ENCODE assay signal across 7 cellular contexts in the genomic region with DNA sequence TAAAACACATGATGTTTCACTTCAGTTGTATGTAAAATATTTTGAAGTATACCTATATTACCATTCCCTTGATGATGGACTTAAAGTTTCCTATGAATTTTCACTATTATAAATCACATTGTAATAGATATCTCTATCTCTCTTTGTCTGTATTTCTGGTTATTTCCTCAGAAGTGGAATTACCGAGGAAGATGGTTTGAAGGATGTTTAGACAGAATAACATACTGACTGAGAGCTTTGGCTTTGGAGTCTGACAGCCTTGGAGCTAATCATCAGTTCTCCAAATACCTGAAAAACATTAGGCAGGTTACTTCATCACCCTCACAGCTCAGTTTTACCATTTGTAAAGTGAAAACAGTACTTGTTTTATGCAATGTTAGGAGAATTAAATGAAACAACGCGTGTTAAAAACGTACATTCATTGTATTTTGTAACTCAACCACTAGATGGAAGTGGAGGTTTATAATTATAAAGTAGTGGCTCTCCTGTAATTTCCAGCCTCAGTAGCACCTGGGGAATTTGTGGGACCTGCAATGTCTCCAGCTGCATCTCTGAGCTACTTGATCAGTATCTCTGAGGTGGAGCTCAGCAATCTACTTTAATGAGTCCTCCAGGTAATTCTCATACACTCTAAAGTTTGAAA. TPM values are rescaled to one million over a fixed set of nuclear protein-coding genes. Genes with fewer than 3 reads are reported as not detected.
DNase-seq lines count a peak whose midpoint lies in the region; ATAC-seq, FAIRE-seq and TF ChIP-seq lines count a peak whose summit lies in the region.

No MANE protein-coding gene starts in this region.

- H3K27me3 ChIP-seq in DND-41 (ENCODE audit: insufficient read depth, low read length, poor library complexity) (no peaks in the 10 kb centered on the region), tibial artery (peaks cover 0 to 3% of the 10 kb centered on the region in 2 donors)

- H3K79me2 ChIP-seq in DND-41 (ENCODE audit: insufficient read depth, low read length): no peaks in the 10 kb centered on the region

- ATAC-seq in DND-41 (ENCODE audit: insufficient read depth, low read depth): peak; percentile 92
- ATAC-seq in GM21723 (IDR thresholded peaks at IDR 0.05; ENCODE audit: unreplicated experiment): peak; percentile 52

- peak overlapping the region; percentile 34 for H3K9ac ChIP-seq in DND-41 (ENCODE audit: low read depth, low read length)
- no peak overlapping the region for H3K9ac ChIP-seq in kidney (ENCODE audit: low read length in 2 of 2)

- intact Hi-C loops in kidney (cut with DNase I) (loop anchor here (10.0 kb wide), 1 partner anchor 363 kb away; no protein-coding TSS in a partner anchor), tibial artery (cut with DNase I; ENCODE audit: low total_unique reads) (no loop called here)

- H3K27ac ChIP-seq in DND-41 (ENCODE audit: low read length): peak overlapping the region; percentile 76
- H3K27ac ChIP-seq in kidney (ENCODE audit: low read depth in 2 of 2, low read length in 2 of 2): no peak overlapping the region
- no peak overlapping the region for H3K27ac ChIP-seq in tibial artery

- H3K4me2 ChIP-seq in DND-41 (ENCODE audit: insufficient read depth, low read length): peak overlapping the region; percentile 53

- H2AFZ ChIP-seq in DND-41 (ENCODE audit: low read depth, low read length): peak overlapping the region; percentile 86

- H3K4me1 ChIP-seq in DND-41 (ENCODE audit: insufficient read depth, low read length): peaks cover 37% of the 10 kb centered on the region
- H3K4me1 ChIP-seq in kidney (ENCODE audit: control insufficient read depth in 1 of 2, insufficient read depth in 1 of 2, low read depth in 1 of 2, low read length in 2 of 2): no peaks in the 10 kb centered on the region
- H3K4me1 ChIP-seq in tibial artery: no peaks in the 10 kb centered on the region

- FAIRE-seq in kidney (lab: Jason Lieb, UNC): peak; percentile 59

- no peaks in the 10 kb centered on the region for H4K20me1 ChIP-seq in DND-41 (ENCODE audit: insufficient read depth, low read length)

- in situ Hi-C loops in astrocyte of the spinal cord (cut with HindIII; ENCODE audit: low sequenced_read_pairs): no loop called here

- H3K9me3 ChIP-seq in DND-41 (ENCODE audit: insufficient read depth, low read length, severe bottlenecking): no peaks in the 10 kb centered on the region
- no peaks in the 10 kb centered on the region for H3K9me3 ChIP-seq in kidney (ENCODE audit: control insufficient read depth in 1 of 2, low read length in 2 of 2)
- no peaks in the 10 kb centered on the region for H3K9me3 ChIP-seq in tibial artery

- DNase-seq in DND-41: peak; percentile 70
- peak; percentile 51 for DNase-seq in NCI-H2107 treated with DMSO at 0.1 percent for 48 hours (lab: John Stamatoyannopoulos, UW; ENCODE audit: unreplicated experiment)
- peak; percentile 52 for DNase-seq in astrocyte of the spinal cord (ENCODE audit: low read depth, low spot score)
- DNase-seq in kidney: no peak
- DNase-seq in tibial artery: no peak
- DNase-seq in activated effector memory CD4-positive, alpha-beta T cell treated with Interleukin-2 at 50 U/mL for 16 hours: no peak

- H3K4me3 ChIP-seq in DND-41 (ENCODE audit: low read depth in 1 of 2, low read length in 2 of 2) (no peak overlapping the region), astrocyte of the spinal cord (ENCODE audit: low read depth, low read length) (no peak overlapping the region), kidney (ENCODE audit: low read length in 2 of 2) (no peak overlapping the region), tibial artery (no peak overlapping the region)

- peak; percentile 84 for TF ChIP-seq CTCF in DND-41 (IDR thresholded peaks at IDR 0.05; ENCODE audit: borderline replicate concordance, extremely low read depth, low read length, poor library complexity, severe bottlenecking)
- peak; percentile 41 for TF ChIP-seq CTCF in astrocyte of the spinal cord (IDR thresholded peaks at IDR 0.05; ENCODE audit: low read depth, low read length)
- TF ChIP-seq CTCF in kidney (IDR thresholded peaks at IDR 0.05; ENCODE audit: borderline replicate concordance, extremely low read depth, insufficient read depth): peak; percentile 52
- TF ChIP-seq CTCF in tibial artery (IDR thresholded peaks at IDR 0.05): peak; percentile 47 to 63

- H3K36me3 ChIP-seq in DND-41 (ENCODE audit: insufficient read depth, low read length) (no peaks in the 10 kb centered on the region), kidney (ENCODE audit: control insufficient read depth in 1 of 2, insufficient read depth in 2 of 2, low read length in 2 of 2) (no peaks in the 10 kb centered on the region), tibial artery (no peaks in the 10 kb centered on the region)

RNA-seq across cellular contexts. Expression of gene JCHAIN, which starts 14.3 kb away (rescaled TPM):
- total RNA-seq in kidney: 355 TPM
- polyA plus RNA-seq in kidney (ENCODE audit: insufficient read depth, low read depth, low replicate concordance): 5.1 TPM

RNA-seq across cellular contexts. Expression of gene ENAM, which starts 23.4 kb away (rescaled TPM):
- total RNA-seq in kidney: 6.7 TPM
- polyA plus RNA-seq in kidney (ENCODE audit: insufficient read depth, low read depth, low replicate concordance): 3.9 TPM

RNA-seq across cellular contexts. Expression of gene UTP3, which starts 36.3 kb away (rescaled TPM):
- total RNA-seq in kidney: 28.6 TPM
- 25.8 TPM for polyA plus RNA-seq in kidney (ENCODE audit: insufficient read depth, low read depth, low replicate concordance)

RNA-seq across cellular contexts. Expression of gene AMBN, which starts 59.9 kb away (rescaled TPM):
- total RNA-seq in kidney: not detected
- not detected for polyA plus RNA-seq in kidney (ENCODE audit: insufficient read depth, low read depth, low replicate concordance)

Comparison
In these comparisons a context has a peak if more than half of its experiments do, and no peak if none do; other contexts are left out.
1. DNase-seq: peak in DND-41 (single experiment), NCI-H2107 treated with DMSO at 0.1 percent for 48 hours (single experiment) and astrocyte of the spinal cord (single experiment); none in kidney (single experiment), tibial artery (0 of 2) and activated effector memory CD4-positive, alpha-beta T cell treated with Interleukin-2 at 50 U/mL for 16 hours (single experiment).
2. Peak in every context shown above with its lines, with median percentiles within 50 percentile points of each other: CTCF ChIP-seq.